In genomic region chr16:4604401-4604800, GRCh38 we compare ENCODE assay signal across 1 cellular context.
TF ChIP-seq lines count a peak whose summit lies in the region.

No MANE protein-coding gene starts in this region.

TF ChIP-seq in SK-N-SH, 30 proteins besides CTCF, POLR2A, EP300 and RAD21 (continued from another document):
- no peak for TF ChIP-seq USF1 (IDR thresholded peaks at IDR 0.05; ENCODE audit: borderline replicate concordance, low read depth)
- TF ChIP-seq REST (IDR thresholded peaks at IDR 0.05; ENCODE audit: low read depth, low read length) = no peak
- TF ChIP-seq NRF1 (IDR thresholded peaks at IDR 0.05; ENCODE audit: low read depth, low read length) = no peak
- no peak for TF ChIP-seq PBX3 (IDR thresholded peaks at IDR 0.05)
- no peak for TF ChIP-seq ELF1 (IDR thresholded peaks at IDR 0.05)
- TF ChIP-seq GATA2 (CRISPR knock-in tag; IDR thresholded peaks at IDR 0.05) = no peak
- no peak for TF ChIP-seq POLR2AphosphoS5 (IDR thresholded peaks at IDR 0.05; ENCODE audit: low read depth, low read length)
- TF ChIP-seq SIN3A (IDR thresholded peaks at IDR 0.05; ENCODE audit: borderline replicate concordance, low read depth, low read length) = no peak
